In genomic region chr7:70894799-70895198, GRCh38 we compare ENCODE assay signal across 23 cellular contexts.
"Had no signal": no experiment of that assay in that cellular context is flagged by ENCODE, and none has a peak within 500 bp of the region (broad histone marks: within the 10 kb centered on the region; RNA-seq: fewer than 3 reads in every experiment).

No MANE protein-coding gene starts in this region.

- H3K4me3 ChIP-seq: coronary artery, left ventricle myocardium inferior, lower lobe of right lung, psoas muscle, spleen, tibial artery had no signal

- DNase-seq: effector CD4-positive, alpha-beta T cell; foreskin melanocyte; head of caudate nucleus; hippocampal formation; kidney; left cardiac atrium; left ventricle myocardium inferior; lower lobe of right lung; naive B cell; psoas muscle; retina; spleen; stimulated activated CD4-positive, alpha-beta T cell treated with anti-CD3 and anti-CD28 coated beads, Interleukin-15, amount 100 ng/mL, for 24 hours; stimulated activated CD4-positive, alpha-beta T cell treated with anti-CD3 and anti-CD28 coated beads, Interleukin-1b, Interleukin-23, amount 100 ng/mL, for 48 hours; stimulated activated CD4-positive, alpha-beta T cell treated with anti-CD3 and anti-CD28 coated beads, Interleukin-4, amount 100 ng/mL, for 24 hours; tibial artery had no signal

- H3K36me3 Mint-ChIP-seq: memory B cell; stimulated activated memory B cell treated with anti-CD40 and anti-IgM and Interleukin-4, amounts not matched to agents 10 μg/mL and 1 μg/mL and 100 μg/mL, for 72 hours had no signal

- H3K4me1 ChIP-seq: left ventricle myocardium inferior, lower lobe of right lung, psoas muscle, spleen, tibial artery had no signal

- H3K9me3 ChIP-seq: neutrophil had no signal

- H3K27me3 ChIP-seq: neutrophil, spleen, tibial artery had no signal

- H3K4me3 Mint-ChIP-seq: memory B cell; naive B cell; nephron; stimulated activated memory B cell treated with anti-CD40 and anti-IgM and Interleukin-4, amounts not matched to agents 10 μg/mL and 1 μg/mL and 100 μg/mL, for 72 hours; stimulated activated naive CD8-positive, alpha-beta T cell treated with anti-CD3 and anti-CD28 coated beads, Interleukin-15, Interleukin-2, amounts not matched to agents 100 ng/mL and 50 ng/mL, for 24 hours had no signal

- H3K36me3 ChIP-seq: left ventricle myocardium inferior, lower lobe of right lung, neutrophil, spleen, tibial artery had no signal

- H3K27me3 Mint-ChIP-seq: memory B cell; naive B cell; stimulated activated memory B cell treated with anti-CD40 and anti-IgM and Interleukin-4, amounts not matched to agents 10 μg/mL and 1 μg/mL and 100 μg/mL, for 72 hours; stimulated activated naive CD8-positive, alpha-beta T cell treated with anti-CD3 and anti-CD28 coated beads, Interleukin-15, Interleukin-2, amounts not matched to agents 100 ng/mL and 50 ng/mL, for 24 hours had no signal

- H3K27ac ChIP-seq: coronary artery, left ventricle myocardium inferior, lower lobe of right lung, neutrophil, psoas muscle, spleen, tibial artery had no signal

- H3K4me1 Mint-ChIP-seq: memory B cell; naive B cell; stimulated activated memory B cell treated with anti-CD40 and anti-IgM and Interleukin-4, amounts not matched to agents 10 μg/mL and 1 μg/mL and 100 μg/mL, for 72 hours had no signal

- H3K27ac Mint-ChIP-seq: memory B cell; naive B cell; stimulated activated memory B cell treated with anti-CD40 and anti-IgM and Interleukin-4, amounts not matched to agents 10 μg/mL and 1 μg/mL and 100 μg/mL, for 72 hours; stimulated activated naive CD8-positive, alpha-beta T cell treated with anti-CD3 and anti-CD28 coated beads, Interleukin-15, Interleukin-2, amounts not matched to agents 100 ng/mL and 50 ng/mL, for 24 hours had no signal

- ATAC-seq: left cardiac atrium; lower lobe of right lung; psoas muscle; sciatic nerve; stimulated activated memory B cell treated with anti-CD40 and anti-IgM and Interleukin-4, amounts not matched to agents 10 μg/mL and 1 μg/mL and 100 μg/mL, for 72 hours had no signal
